ENCODE assay signal across 11 cellular contexts in the genomic region with DNA sequence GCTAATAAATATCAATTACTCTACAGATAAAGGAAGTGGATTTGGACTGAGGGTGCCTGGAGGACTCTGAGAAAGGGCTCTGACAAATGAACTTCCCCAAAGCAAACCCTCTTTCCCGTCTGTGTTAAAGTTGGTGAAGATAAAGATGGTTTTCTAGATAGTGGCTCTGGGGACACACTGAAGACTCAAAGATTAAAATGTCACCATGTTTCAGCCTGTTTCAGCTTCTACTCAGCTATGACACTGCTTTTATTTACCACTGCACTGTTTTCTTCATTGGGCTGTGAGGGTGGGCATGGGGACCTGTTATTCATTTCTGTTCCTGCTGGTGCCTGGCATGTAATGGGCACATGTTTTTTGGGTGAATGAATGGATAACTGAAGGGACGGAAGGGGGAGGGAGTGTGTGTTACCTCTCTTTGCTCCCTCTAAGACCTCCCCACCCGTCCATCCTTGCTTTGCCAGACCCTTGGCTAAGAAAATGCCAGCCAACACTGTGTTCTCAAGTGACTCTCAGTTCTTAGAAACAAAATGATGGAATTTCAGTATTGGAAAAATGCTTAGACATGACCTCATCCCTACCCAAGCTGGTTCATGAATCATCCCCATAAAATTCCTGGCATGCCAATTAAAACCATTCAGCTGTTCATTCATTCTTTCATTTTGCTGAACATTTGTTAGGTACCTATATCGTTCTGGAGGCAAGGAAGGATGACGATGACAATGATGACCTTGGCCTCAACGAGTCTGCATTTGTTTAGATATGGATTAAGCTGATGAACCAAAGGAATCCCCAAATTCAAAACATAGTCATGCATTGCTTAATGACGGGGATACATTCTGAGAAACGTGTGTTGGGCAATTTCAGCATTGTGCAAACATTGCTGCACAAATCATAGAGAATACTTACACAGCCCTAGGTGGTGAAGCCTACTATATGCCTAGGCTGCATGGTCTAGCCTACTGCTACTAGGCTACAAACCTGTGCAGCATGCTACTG. TPM values are rescaled to one million over a fixed set of nuclear protein-coding genes. Genes with fewer than 3 reads are reported as not detected.
A peak's percentile ranks its signal among the peaks of the same experiment; 100 is the strongest.
DNase-seq lines count a peak whose midpoint lies in the region; ATAC-seq, FAIRE-seq and TF ChIP-seq lines count a peak whose summit lies in the region.
"Had no signal": no experiment of that assay in that cellular context is flagged by ENCODE, and none has a peak within 500 bp of the region (broad histone marks: within the 10 kb centered on the region; RNA-seq: fewer than 3 reads in every experiment).

No MANE protein-coding gene starts in this region.

- no peak overlapping the region for H3K27ac Mint-ChIP-seq in immature natural killer cell
- H3K27ac Mint-ChIP-seq in activated T-cell treated with anti-CD3 and anti-CD28 coated beads, Interleukin-2, amount 50 U/mL, for 24 hours: no peak overlapping the region

- H2AFZ ChIP-seq in PC-9: no peak overlapping the region

- peaks cover 3 to 16% of the 10 kb centered on the region in 2 donors for H3K4me1 Mint-ChIP-seq in immature natural killer cell
- H3K4me1 Mint-ChIP-seq in activated T-cell treated with anti-CD3 and anti-CD28 coated beads, Interleukin-2, amount 50 U/mL, for 24 hours (ENCODE audit: low read depth): peaks cover 8% of the 10 kb centered on the region

- no TSS peak for BruUV-seq in PC-9 (replicated peaks; lab: Mats Ljungman, UMichigan)

- H3K36me3 ChIP-seq in PC-9 (ENCODE audit: low read depth) (no peaks in the 10 kb centered on the region), pancreas (no peaks in the 10 kb centered on the region)
- H3K36me3 ChIP-seq: tibial artery had no signal

- peaks cover 7% of the 10 kb centered on the region for H3F3A ChIP-seq in PC-9 (ENCODE audit: insufficient read depth, low read depth)

- WGBS in pancreas, 2 donors: 31 to 34% methylated on average over 8 of the region's 8 CpGs

- FAIRE-seq in pancreas (lab: Jason Lieb, UNC): no peak

- H3K27me3 Mint-ChIP-seq in immature natural killer cell (ENCODE audit: low read depth in 3 of 3): peaks cover 0 to 13% (median 6%) of the 10 kb centered on the region in 3 donors
- peaks cover 3% of the 10 kb centered on the region for H3K27me3 Mint-ChIP-seq in activated T-cell treated with anti-CD3 and anti-CD28 coated beads, Interleukin-2, amount 50 U/mL, for 24 hours

- H3K4me1 ChIP-seq in PC-9 (replicated peaks; ENCODE audit: insufficient read depth) (peaks cover 15% of the 10 kb centered on the region; the same call in 1 of the 2 replicates), pancreas (no peaks in the 10 kb centered on the region)

- H4K20me1 ChIP-seq in PC-9 (ENCODE audit: insufficient read depth): no peaks in the 10 kb centered on the region

- no peaks in the 10 kb centered on the region for H3K9me3 Mint-ChIP-seq in immature natural killer cell
- H3K9me3 Mint-ChIP-seq in activated T-cell treated with anti-CD3 and anti-CD28 coated beads, Interleukin-2, amount 50 U/mL, for 24 hours: no peaks in the 10 kb centered on the region

- H3K27me3 ChIP-seq in PC-9 (ENCODE audit: insufficient read depth, low read depth) (peaks cover 8% of the 10 kb centered on the region; the same call in 1 of the 2 replicates), pancreas (no peaks in the 10 kb centered on the region)

- TF ChIP-seq CTCF in PC-9 (conservative IDR thresholded peaks at IDR 0.05) (no peak), epithelial cell of proximal tubule (conservative IDR thresholded peaks at IDR 0.05; ENCODE audit: low read depth, low read length) (no peak), pancreas (IDR thresholded peaks at IDR 0.05) (no peak)

- no peaks in the 10 kb centered on the region for H3K9me2 ChIP-seq in PC-9 (ENCODE audit: insufficient read depth)

- H3K9me3 ChIP-seq in PC-9 (ENCODE audit: insufficient read depth, low read depth): no peaks in the 10 kb centered on the region
- H3K9me3 ChIP-seq in pancreas: no peaks in the 10 kb centered on the region
- H3K9me3 ChIP-seq: tibial artery had no signal

- peak in 3 of 4 donors; percentile 52 to 79 (median 74) for ATAC-seq in pancreas

- DNase-seq in EL (peak; percentile 99), PC-9 (peak in 1 of 2 experiments; percentile 91), epithelial cell of proximal tubule (ENCODE audit: low read depth) (peak; percentile 92), pancreas (no peak), D341Med (ENCODE audit: low spot score) (no peak), immature natural killer cell (no peak), DMS 273 (lab: John Stamatoyannopoulos, UW; ENCODE audit: unreplicated experiment) (no peak)
- DNase-seq in activated T-cell treated with anti-CD3 and anti-CD28 coated beads, Interleukin-2, amount 50 U/mL, for 24 hours: no peak
- DNase-seq: activated CD8-positive, alpha-beta memory T cell treated with anti-CD3 and anti-CD28 coated beads for 24 hours; retina had no signal

- H3K36me3 Mint-ChIP-seq in immature natural killer cell: no peaks in the 10 kb centered on the region
- no peaks in the 10 kb centered on the region for H3K36me3 Mint-ChIP-seq in activated T-cell treated with anti-CD3 and anti-CD28 coated beads, Interleukin-2, amount 50 U/mL, for 24 hours (ENCODE audit: low read depth)

- CTCF ChIA-PET in PC-9 (lab: Charles Lee): interaction anchor here (0.6 kb wide), 1 partner anchor 13 kb away, joined by 3 read pairs; no protein-coding TSS in a partner anchor

- no peak overlapping the region for H3K27ac ChIP-seq in PC-9
- H3K27ac ChIP-seq in pancreas: no peak overlapping the region
- H3K27ac ChIP-seq: tibial artery had no signal

- no peak overlapping the region for H3K4me3 Mint-ChIP-seq in immature natural killer cell
- no peak overlapping the region for H3K4me3 Mint-ChIP-seq in activated T-cell treated with anti-CD3 and anti-CD28 coated beads, Interleukin-2, amount 50 U/mL, for 24 hours

- intact Hi-C loops in PC-9 (cut with micrococcal nuclease; ENCODE audit: unreplicated experiment) (no loop called here), pancreas (cut with DNase I) (no loop called here)

- H3K4me3 ChIP-seq in PC-9 (no peak overlapping the region), epithelial cell of proximal tubule (ENCODE audit: low read depth, low read length) (no peak overlapping the region), pancreas (no peak overlapping the region)
- H3K4me3 ChIP-seq: tibial artery had no signal

- peak overlapping the region; percentile 37 for H3K4me2 ChIP-seq in PC-9

- POLR2A ChIA-PET in PC-9 (lab: Charles Lee; ENCODE audit: unreplicated experiment): no interaction called here

- no peaks in the 10 kb centered on the region for H3K79me2 ChIP-seq in PC-9 (ENCODE audit: low read depth)

RNA-seq across cellular contexts. Expression of a gene that starts 13.4 kb away (rescaled TPM):
- not detected in 2 replicates for total RNA-seq in PC-9 (2021)
- total RNA-seq in epithelial cell of proximal tubule: 3.7 and 4.2 TPM in 2 replicates
- total RNA-seq in pancreas: 1 to 10 TPM in 5 of 6 donors, under 1 TPM in 1; 0.55 to 2.4 (median 1.4) TPM
- polyA plus RNA-seq in pancreas: 1 to 10 TPM; 1.8 to 6.6 TPM
- polyA plus RNA-seq in immature natural killer cell: not detected

RNA-seq across cellular contexts. Expression of a gene that starts 18.6 kb away (rescaled TPM):
- total RNA-seq in PC-9 (2021) (not detected in 2 replicates), epithelial cell of proximal tubule (8.1 and 13.1 TPM in 2 replicates), pancreas (under 1 TPM; 0.19 to 0.70 (median 0.46) TPM)
- polyA plus RNA-seq in pancreas (under 1 TPM; 0.23 to 0.35 TPM), immature natural killer cell (10 to 100 TPM in 1 of 3 donors, 1 to 10 TPM in 1, under 1 TPM in 1; 0.91 to 13.5 (median 3.4) TPM)

Comparison
In these comparisons a context has a peak if more than half of its experiments do, and no peak if none do; other contexts are left out.
1. DNase-seq: peak in EL (single experiment) and epithelial cell of proximal tubule (single experiment); none in pancreas (0 of 6), D341Med (single experiment), immature natural killer cell (0 of 3), activated T-cell treated with anti-CD3 and anti-CD28 coated beads, Interleukin-2, amount 50 U/mL, for 24 hours (single experiment) and DMS 273 (single experiment).